ENCODE assay signal across 20 cellular contexts in genomic region chr18:9055626-9056025, GRCh38. TPM values are rescaled to one million over a fixed set of nuclear protein-coding genes. Genes with fewer than 3 reads are reported as not detected.
DNase-seq lines count a peak whose midpoint lies in the region; ATAC-seq, FAIRE-seq and TF ChIP-seq lines count a peak whose summit lies in the region.
"Had no signal": no experiment of that assay in that cellular context is flagged by ENCODE, and none has a peak within 500 bp of the region (broad histone marks: within the 10 kb centered on the region; RNA-seq: fewer than 3 reads in every experiment).

No MANE protein-coding gene starts in this region.

- H3K27ac ChIP-seq in KMS-11 (peak overlapping the region; percentile 29; the same call in 1 of the 2 replicates), GM12878 (ENCODE audit: control insufficient read depth, insufficient read depth) (no peak overlapping the region), gastroesophageal sphincter (peak overlapping the region in 1 of 4 donors; percentile 12), smooth muscle cell (ENCODE audit: low read depth) (peak overlapping the region; percentile 37)
- H3K27ac ChIP-seq: ovary, WERI-Rb-1 had no signal

- SMC1A ChIA-PET in GM12878 (lab: Charles Lee; ENCODE audit: uncharacterized antibody, unreplicated experiment), result interaction anchor here (0.6 to 2.2 kb wide), 9 partner anchors 9 to 1096 kb away, joined by 3 to 9 read pairs (median 3); no protein-coding TSS in a partner anchor

- H3K4me2 ChIP-seq in KMS-11 (peak overlapping the region; percentile 39; the same call in 1 of the 2 replicates), GM12878 (ENCODE audit: control insufficient read depth, insufficient read depth) (no peak overlapping the region), smooth muscle cell (no peak overlapping the region)

- H3K4me3 Mint-ChIP-seq in activated T-cell treated with anti-CD3 and anti-CD28 coated beads, Interleukin-2, amount 50 U/mL, for 4 hours, result no peak overlapping the region
- H3K4me3 Mint-ChIP-seq: activated CD4-positive, alpha-beta memory T cell treated with anti-CD3 and anti-CD28 coated beads for 36 hours; activated naive CD4-positive, alpha-beta T cell treated with anti-CD3 and anti-CD28 coated beads, Interleukin-2, amount 10 ng/mL, durations not matched to agents 7 days and 5 days; activated T-cell treated with anti-CD3 and anti-CD28 coated beads, Interleukin-2, amount 50 U/mL, for 24 hours; IgD-negative memory B cell had no signal

- 100% methylated on average over 1 of the region's 1 CpG for WGBS in GM12878 (ENCODE audit: insufficient coverage, insufficient replicate concordance, low lambda C conversion rate, missing lambda C conversion rate)
- 100% methylated on average over 1 of the region's 1 CpG; no CpG with 5 or more reads in 1 of the 2 donors for WGBS in gastroesophageal sphincter (ENCODE audit: low coverage in 1 of 2), 2 donors
- 100% methylated on average over 1 of the region's 1 CpG for WGBS in smooth muscle cell (ENCODE audit: low lambda C conversion rate)

- H3K27me3 Mint-ChIP-seq in activated T-cell treated with anti-CD3 and anti-CD28 coated beads, Interleukin-2, amount 50 U/mL, for 4 hours (ENCODE audit: low read depth), result no peaks in the 10 kb centered on the region
- H3K27me3 Mint-ChIP-seq: activated CD4-positive, alpha-beta memory T cell treated with anti-CD3 and anti-CD28 coated beads for 36 hours; activated T-cell treated with anti-CD3 and anti-CD28 coated beads, Interleukin-2, amount 50 U/mL, for 24 hours; IgD-negative memory B cell had no signal

- TF ChIP-seq RAD21 in GM12878 (IDR thresholded peaks at IDR 0.05; ENCODE audit: insufficient read depth, low read depth, low read length), result no peak

- in situ Hi-C loops in GM12878 (cut with MboI), result no loop called here

- DNase-seq in GM12878 (ENCODE audit: low read depth, low spot score) (no peak), smooth muscle cell (lab: John Stamatoyannopoulos, UW; ENCODE audit: unreplicated experiment) (no peak), middle frontal gyrus (ENCODE audit: extremely low spot score, low spot score) (no peak)
- no peak for DNase-seq in activated T-cell treated with anti-CD3 and anti-CD28 coated beads, Interleukin-2, amount 50 U/mL, for 4 hours
- DNase-seq in stimulated activated naive CD8-positive, alpha-beta T cell treated with anti-CD3 and anti-CD28 coated beads, Interleukin-15, Interleukin-2, amounts not matched to agents 100 U/mL and 50 U/mL, for 24 hours, result no peak
- no peak for DNase-seq in stimulated activated CD4-positive, alpha-beta T cell treated with anti-CD3 and anti-CD28 coated beads, Interleukin-1b, Interleukin-23, amount 100 ng/mL, for 48 hours
- DNase-seq: activated CD4-positive, alpha-beta memory T cell treated with anti-CD3 and anti-CD28 coated beads for 36 hours; activated naive CD4-positive, alpha-beta T cell treated with anti-CD3 and anti-CD28 coated beads, Interleukin-2, amount 10 ng/mL, durations not matched to agents 7 days and 5 days; activated T-cell treated with anti-CD3 and anti-CD28 coated beads, Interleukin-2, amount 50 U/mL, for 24 hours; gastrocnemius medialis; left colon; NCI-H1930; SHP77; stimulated activated CD4-positive, alpha-beta T cell treated with anti-CD3 and anti-CD28 coated beads, Interleukin-4, amount 100 ng/mL, for 24 hours; substantia nigra; WERI-Rb-1 had no signal

- no peaks in the 10 kb centered on the region for H3K79me2 ChIP-seq in KMS-11 (ENCODE audit: insufficient read depth, low read depth)
- H3K79me2 ChIP-seq in GM12878 (ENCODE audit: control insufficient read depth, insufficient read depth, low read length), result no peaks in the 10 kb centered on the region
- H3K79me2 ChIP-seq in smooth muscle cell (ENCODE audit: low read depth), result no peaks in the 10 kb centered on the region

- no peak for FAIRE-seq in GM12878 (lab: Jason Lieb, UNC)

- H3K27me3 ChIP-seq in KMS-11 (ENCODE audit: insufficient read depth, low read depth), result no peaks in the 10 kb centered on the region
- no peaks in the 10 kb centered on the region for H3K27me3 ChIP-seq in GM12878 (replicated peaks in 1 of 2; ENCODE audit: control insufficient read depth in 2 of 2, insufficient read depth in 2 of 2, low read length in 1 of 2)
- no peaks in the 10 kb centered on the region for H3K27me3 ChIP-seq in gastroesophageal sphincter
- H3K27me3 ChIP-seq in smooth muscle cell (ENCODE audit: low read depth), result no peaks in the 10 kb centered on the region
- H3K27me3 ChIP-seq: gastrocnemius medialis, ovary had no signal

- H2AFZ ChIP-seq in KMS-11 (ENCODE audit: low read depth), result peak overlapping the region; percentile 42; the same call in 1 of the 2 replicates
- H2AFZ ChIP-seq in GM12878 (ENCODE audit: control insufficient read depth, low read depth, low read length), result no peak overlapping the region
- H2AFZ ChIP-seq in smooth muscle cell (ENCODE audit: low read depth), result no peak overlapping the region

- TF ChIP-seq EP300 in GM12878 (IDR thresholded peaks at IDR 0.05; ENCODE audit: borderline replicate concordance in 1 of 2, control insufficient read depth in 1 of 2, low read depth in 2 of 2, low read length in 2 of 2) (no peak), gastroesophageal sphincter (IDR thresholded peaks at IDR 0.05) (no peak)

- RAD21 ChIA-PET in GM12878 (lab: Charles Lee; ENCODE audit: unreplicated experiment), result interaction anchor here (0.6 to 1.0 kb wide), 2 partner anchors 11 to 20 kb away, joined by 3 to 4 read pairs; no protein-coding TSS in a partner anchor

- intact Hi-C loops in GM12878 (cut with micrococcal nuclease; ENCODE audit: unreplicated experiment), result loop anchor here (2.0 to 5.0 kb wide), 2 partner anchors 67 to 358 kb away; no protein-coding TSS in a partner anchor

- H3F3A ChIP-seq in smooth muscle cell (ENCODE audit: low read depth), result no peaks in the 10 kb centered on the region

- H3K4me1 ChIP-seq in KMS-11 (ENCODE audit: low read depth, poor library complexity, severe bottlenecking) (peaks cover 13% of the 10 kb centered on the region), GM12878 (ENCODE audit: control insufficient read depth, insufficient read depth, low read length) (peaks cover 2% of the 10 kb centered on the region; the same call in 1 of the 2 replicates), gastroesophageal sphincter (peaks cover 0 to 25% (median 4%) of the 10 kb centered on the region in 3 donors), smooth muscle cell (ENCODE audit: low read depth) (peaks cover 6% of the 10 kb centered on the region)

- peaks cover 4% of the 10 kb centered on the region; the same call in 1 of the 3 replicates for H3K9me3 ChIP-seq in GM12878 (replicated peaks; ENCODE audit: control insufficient read depth, insufficient read depth, low read length)
- peaks cover 0 to 5% (median 0%) of the 10 kb centered on the region in 3 donors for H3K9me3 ChIP-seq in gastroesophageal sphincter
- no peaks in the 10 kb centered on the region for H3K9me3 ChIP-seq in smooth muscle cell (replicated peaks; ENCODE audit: low read depth)
- H3K9me3 ChIP-seq: gastrocnemius medialis, ovary had no signal

- peaks cover 7% of the 10 kb centered on the region for H3K9me3 Mint-ChIP-seq in activated T-cell treated with anti-CD3 and anti-CD28 coated beads, Interleukin-2, amount 50 U/mL, for 4 hours
- H3K9me3 Mint-ChIP-seq: activated T-cell treated with anti-CD3 and anti-CD28 coated beads, Interleukin-2, amount 50 U/mL, for 24 hours had no signal

- H3K36me3 ChIP-seq in KMS-11 (ENCODE audit: insufficient read depth), result no peaks in the 10 kb centered on the region
- H3K36me3 ChIP-seq in GM12878 (ENCODE audit: control insufficient read depth in 2 of 2, insufficient read depth in 2 of 2, low read length in 1 of 2), result no peaks in the 10 kb centered on the region
- H3K36me3 ChIP-seq in gastroesophageal sphincter, result no peaks in the 10 kb centered on the region
- no peaks in the 10 kb centered on the region for H3K36me3 ChIP-seq in smooth muscle cell (ENCODE audit: low read depth)
- H3K36me3 ChIP-seq: gastrocnemius medialis, ovary, WERI-Rb-1 had no signal

- BruUV-seq in GM12878 (replicated peaks; lab: Mats Ljungman, UMichigan), result no TSS peak

- TF ChIP-seq CTCF in KMS-11 (conservative IDR thresholded peaks at IDR 0.05; ENCODE audit: low read depth, low read length) (no peak; the same call in 1 of the 2 replicates), GM12878 (IDR thresholded peaks at IDR 0.05 in 2 of 3, conservative IDR thresholded peaks at IDR 0.05 in 1 of 3; ENCODE audit: control insufficient read depth in 2 of 3, extremely low read depth in 1 of 3, insufficient read depth in 1 of 3, low read depth in 3 of 3, low read length in 3 of 3) (no peak), gastroesophageal sphincter (IDR thresholded peaks at IDR 0.05) (no peak), smooth muscle cell (IDR thresholded peaks at IDR 0.05; ENCODE audit: borderline replicate concordance, insufficient read depth, poor library complexity, severe bottlenecking) (no peak)

- POLR2A ChIA-PET in GM12878 (lab: Charles Lee), result interaction anchor here (0.6 to 0.7 kb wide), 2 partner anchors 14 to 104 kb away, joined by 3 to 4 read pairs; no protein-coding TSS in a partner anchor

- ATAC-seq in GM12878 (peak; percentile 21; the same call in 2 of the 3 replicates), gastroesophageal sphincter (peak; percentile 56)
- ATAC-seq in activated T-cell treated with anti-CD3 and anti-CD28 coated beads, Interleukin-2, amount 50 U/mL, for 4 hours, result no peak
- no peak for ATAC-seq in stimulated activated naive CD8-positive, alpha-beta T cell treated with anti-CD3 and anti-CD28 coated beads, Interleukin-15, Interleukin-2, amounts not matched to agents 100 U/mL and 50 U/mL, for 24 hours
- ATAC-seq: left colon had no signal

- H3K36me3 Mint-ChIP-seq in activated T-cell treated with anti-CD3 and anti-CD28 coated beads, Interleukin-2, amount 50 U/mL, for 4 hours (ENCODE audit: insufficient read depth), result no peaks in the 10 kb centered on the region
- H3K36me3 Mint-ChIP-seq: IgD-negative memory B cell had no signal

- no peak overlapping the region for H3K4me3 ChIP-seq in KMS-11 (IDR thresholded peaks at IDR 0.05; ENCODE audit: insufficient read depth, low read depth, low read length)
- H3K4me3 ChIP-seq in GM12878, result no peak overlapping the region
- H3K4me3 ChIP-seq in gastroesophageal sphincter, result no peak overlapping the region
- H3K4me3 ChIP-seq in smooth muscle cell, result no peak overlapping the region
- H3K4me3 ChIP-seq: gastrocnemius medialis, ovary had no signal

- CTCF ChIA-PET in GM12878 (lab: Yijun Ruan, JAX), result interaction anchor here (0.7 to 3.0 kb wide), 4 partner anchors 68 to 395 kb away, joined by 3 to 11 read pairs (median 5); no protein-coding TSS in a partner anchor

- no peak for TF ChIP-seq POLR2A in GM12878 (IDR thresholded peaks at IDR 0.05; ENCODE audit: low read depth, low read length)
- TF ChIP-seq POLR2A in gastroesophageal sphincter (IDR thresholded peaks at IDR 0.05), result no peak

- H4K20me1 ChIP-seq in KMS-11 (ENCODE audit: insufficient read depth) (no peaks in the 10 kb centered on the region), GM12878 (ENCODE audit: control insufficient read depth, insufficient read depth) (no peaks in the 10 kb centered on the region), smooth muscle cell (ENCODE audit: low read depth) (no peaks in the 10 kb centered on the region)

- H3K9ac ChIP-seq in KMS-11 (no peak overlapping the region), GM12878 (ENCODE audit: control insufficient read depth, insufficient read depth, low read length) (no peak overlapping the region), smooth muscle cell (ENCODE audit: low read depth) (no peak overlapping the region)

- H3K4me1 Mint-ChIP-seq in activated T-cell treated with anti-CD3 and anti-CD28 coated beads, Interleukin-2, amount 50 U/mL, for 4 hours (ENCODE audit: low read depth), result peaks cover 3% of the 10 kb centered on the region
- H3K4me1 Mint-ChIP-seq: activated naive CD4-positive, alpha-beta T cell treated with anti-CD3 and anti-CD28 coated beads, Interleukin-2, amount 10 ng/mL, durations not matched to agents 7 days and 5 days had no signal

RNA-seq across cellular contexts. Expression of gene NDUFV2, which starts 46.9 kb away (rescaled TPM):
- total RNA-seq in GM12878 (2013; cell fraction: nucleolus; rRNA removed), result 299 and 306 TPM in 2 replicates
- total RNA-seq in GM12878 (2014; rRNA removed) (321 and 329 TPM in 2 replicates), GM12878 (2014; rRNA removed; fragmentation: Illumina TruSeq; extraction: Trizol) (278 and 282 TPM in 2 replicates), GM12878 (2021) (254 and 267 TPM in 2 replicates), gastroesophageal sphincter (100 to 1,000 TPM; 136 to 230 (median 176) TPM), smooth muscle cell (117 and 131 TPM in 2 replicates)
- 211 TPM for polyA plus RNA-seq in GM12878 (2011; ENCODE audit: low read depth)
- polyA plus RNA-seq in GM12878 (2011; rRNA removed) (236 and 300 TPM in 2 replicates), GM12878 (2014; fragmentation: Illumina TruSeq; extraction: Trizol) (290 and 321 TPM in 2 replicates), GM12878 (2014; fragmentation: Nextera tagmentation; extraction: Ambion mirVana) (100 to 1,000 TPM; 409 to 471 TPM), GM12878 (2014; rRNA removed) (281 and 302 TPM in 2 replicates), GM12878 (2016; fragmentation: Nextera tagmentation; extraction: Ambion mirVana) (100 to 1,000 TPM; 584 to 590 TPM), smooth muscle cell (153 and 200 TPM in 2 replicates)
- polyA plus RNA-seq in GM12878 (2011; cell fraction: cytosol; rRNA removed), result 110 and 117 TPM in 2 replicates
- polyA plus RNA-seq in GM12878 (2011; cell fraction: nucleus; rRNA removed), result 87.7 and 96.6 TPM in 2 replicates
- 189 and 202 TPM in 2 replicates for polyA plus RNA-seq in GM12878 (2012)
- polyA minus RNA-seq in GM12878 (2011; rRNA and poly(A)+ RNA removed), result 68.0 and 81.6 TPM in 2 replicates
- polyA minus RNA-seq in GM12878 (2011; cell fraction: cytosol; rRNA and poly(A)+ RNA removed), result 19.5 and 28.3 TPM in 2 replicates
- 85.4 and 121 TPM in 2 replicates for polyA minus RNA-seq in GM12878 (2011; cell fraction: nucleus; rRNA and poly(A)+ RNA removed)
- total RNA-seq in activated T-cell treated with anti-CD3 and anti-CD28 coated beads, Interleukin-2, amount 50 U/mL, for 4 hours, result 100 to 1,000 TPM; 254 to 279 (median 265) TPM

Comparison
In these comparisons a context has a peak if more than half of its experiments do, and no peak if none do; other contexts are left out.
1. ATAC-seq: peak in GM12878 (single experiment) and gastroesophageal sphincter (single experiment); none in activated T-cell treated with anti-CD3 and anti-CD28 coated beads, Interleukin-2, amount 50 U/mL, for 4 hours (0 of 2) and stimulated activated naive CD8-positive, alpha-beta T cell treated with anti-CD3 and anti-CD28 coated beads, Interleukin-15, Interleukin-2, amounts not matched to agents 100 U/mL and 50 U/mL, for 24 hours (single experiment).